Comparison of ENCODE assay signal across 8 cellular contexts in genomic region chr2:220533485-220533884, GRCh38.
DNase-seq lines count a peak whose midpoint lies in the region; ATAC-seq and TF ChIP-seq lines count a peak whose summit lies in the region.

No MANE protein-coding gene starts in this region.

- H3K4me3 ChIP-seq in CD8-positive, alpha-beta memory T cell (ENCODE audit: low read length), result no peak overlapping the region

- ATAC-seq in GM21390 (IDR thresholded peaks at IDR 0.05; ENCODE audit: unreplicated experiment), result peak; percentile 85
- ATAC-seq in HG02763 (IDR thresholded peaks at IDR 0.05; ENCODE audit: unreplicated experiment), result no peak

- no peaks in the 10 kb centered on the region for H3K36me3 Mint-ChIP-seq in endothelial cell (ENCODE audit: low read depth, unreplicated experiment)
- no peaks in the 10 kb centered on the region for H3K36me3 Mint-ChIP-seq in activated T-cell treated with anti-CD3 and anti-CD28 coated beads, Interleukin-2, amount 50 U/mL, for 24 hours (ENCODE audit: low read depth)
- H3K36me3 Mint-ChIP-seq in CD8-positive, alpha-beta memory T cell, result no peaks in the 10 kb centered on the region

- in situ Hi-C loops in KBM-7 (cut with MboI; ENCODE audit: low pct_unique_long_range_greater_than_20kb, low sequenced_read_pairs), result no loop called here

- no peaks in the 10 kb centered on the region for H3K4me1 ChIP-seq in CD8-positive, alpha-beta memory T cell (ENCODE audit: insufficient read depth, low read length)

- H3K27ac Mint-ChIP-seq in endothelial cell (ENCODE audit: unreplicated experiment), result no peak overlapping the region
- no peak overlapping the region for H3K27ac Mint-ChIP-seq in activated T-cell treated with anti-CD3 and anti-CD28 coated beads, Interleukin-2, amount 50 U/mL, for 24 hours
- no peak overlapping the region for H3K27ac Mint-ChIP-seq in CD8-positive, alpha-beta memory T cell

- H3K9me3 Mint-ChIP-seq in endothelial cell (ENCODE audit: unreplicated experiment), result no peaks in the 10 kb centered on the region
- peaks cover 4% of the 10 kb centered on the region for H3K9me3 Mint-ChIP-seq in activated T-cell treated with anti-CD3 and anti-CD28 coated beads, Interleukin-2, amount 50 U/mL, for 24 hours
- H3K9me3 Mint-ChIP-seq in CD8-positive, alpha-beta memory T cell, result peaks cover 0 to 13% (median 2%) of the 10 kb centered on the region in 5 donors

- DNase-seq in D341Med (ENCODE audit: low spot score) (peak; percentile 40), KBM-7 (peak; percentile 4), endothelial cell (ENCODE audit: low spot score) (peak; percentile 9), dermis blood vessel endothelial cell (no peak)
- DNase-seq in activated T-cell treated with anti-CD3 and anti-CD28 coated beads, Interleukin-2, amount 50 U/mL, for 24 hours, result no peak
- no peak for DNase-seq in CD8-positive, alpha-beta memory T cell

- no peaks in the 10 kb centered on the region for H3K36me3 ChIP-seq in CD8-positive, alpha-beta memory T cell (ENCODE audit: insufficient read depth, low read length)

- no peaks in the 10 kb centered on the region for H3K27me3 Mint-ChIP-seq in endothelial cell (ENCODE audit: unreplicated experiment)
- H3K27me3 Mint-ChIP-seq in activated T-cell treated with anti-CD3 and anti-CD28 coated beads, Interleukin-2, amount 50 U/mL, for 24 hours, result no peaks in the 10 kb centered on the region
- no peaks in the 10 kb centered on the region for H3K27me3 Mint-ChIP-seq in CD8-positive, alpha-beta memory T cell

- no peak overlapping the region for H3K27ac ChIP-seq in CD8-positive, alpha-beta memory T cell (ENCODE audit: low read depth, low read length)

- POLR2A ChIA-PET in CD8-positive, alpha-beta memory T cell (lab: Charles Lee), result no interaction called here

- CTCF ChIA-PET in CD8-positive, alpha-beta memory T cell (lab: Charles Lee), result no interaction called here

- no peaks in the 10 kb centered on the region for H3K27me3 ChIP-seq in CD8-positive, alpha-beta memory T cell (ENCODE audit: insufficient read depth, low read length, poor library complexity, severe bottlenecking)

- no peaks in the 10 kb centered on the region for H3K9me3 ChIP-seq in CD8-positive, alpha-beta memory T cell (ENCODE audit: low read length)

- peak; percentile 52 for TF ChIP-seq CTCF in endothelial cell (IDR thresholded peaks at IDR 0.05; ENCODE audit: unreplicated experiment)

- no peaks in the 10 kb centered on the region for H3K4me1 Mint-ChIP-seq in endothelial cell (ENCODE audit: unreplicated experiment)
- no peaks in the 10 kb centered on the region for H3K4me1 Mint-ChIP-seq in activated T-cell treated with anti-CD3 and anti-CD28 coated beads, Interleukin-2, amount 50 U/mL, for 24 hours (ENCODE audit: low read depth)
- no peaks in the 10 kb centered on the region for H3K4me1 Mint-ChIP-seq in CD8-positive, alpha-beta memory T cell

- no peak overlapping the region for H3K4me3 Mint-ChIP-seq in endothelial cell (ENCODE audit: unreplicated experiment)
- H3K4me3 Mint-ChIP-seq in activated T-cell treated with anti-CD3 and anti-CD28 coated beads, Interleukin-2, amount 50 U/mL, for 24 hours, result no peak overlapping the region
- no peak overlapping the region for H3K4me3 Mint-ChIP-seq in CD8-positive, alpha-beta memory T cell

Comparison
In these comparisons a context has a peak if more than half of its experiments do, and no peak if none do; other contexts are left out.
1. DNase-seq: peak in D341Med (single experiment), KBM-7 (single experiment) and endothelial cell (single experiment); none in dermis blood vessel endothelial cell (single experiment), activated T-cell treated with anti-CD3 and anti-CD28 coated beads, Interleukin-2, amount 50 U/mL, for 24 hours (single experiment) and CD8-positive, alpha-beta memory T cell (0 of 5).